ENCODE assay signal across 8 cellular contexts in the genomic region with DNA sequence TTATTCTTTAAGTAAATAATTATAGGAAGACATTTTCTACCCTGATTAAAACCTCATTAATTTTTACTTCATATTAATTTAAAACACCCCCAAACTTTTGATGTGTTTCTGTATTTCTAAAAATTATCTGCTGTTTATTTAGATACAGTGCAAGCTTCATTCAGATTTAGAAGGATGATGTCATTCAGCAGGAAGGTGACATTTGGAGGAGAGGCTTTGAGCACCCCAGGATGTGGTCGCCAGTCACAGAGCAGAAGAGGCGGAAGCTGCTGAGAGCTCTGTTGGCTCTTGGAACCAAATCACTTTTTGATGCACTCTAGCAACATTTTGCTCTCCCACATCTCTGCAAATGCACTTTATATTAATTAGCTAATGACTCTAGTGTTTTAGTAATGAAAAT.
DNase-seq lines count a peak whose midpoint lies in the region; ATAC-seq lines count a peak whose summit lies in the region.

No MANE protein-coding gene starts in this region.

- peaks cover 6% of the 10 kb centered on the region for H3K9me3 Mint-ChIP-seq in central memory CD8-positive, alpha-beta T cell

- peak; percentile 81 for ATAC-seq in GM21717 (IDR thresholded peaks at IDR 0.05; ENCODE audit: unreplicated experiment)
- ATAC-seq in central memory CD8-positive, alpha-beta T cell (replicated peaks; ENCODE audit: extremely low read depth, poor library complexity, severe bottlenecking), result peak; percentile 82

- H3K4me1 Mint-ChIP-seq in central memory CD8-positive, alpha-beta T cell, result no peaks in the 10 kb centered on the region

- H3K27ac Mint-ChIP-seq in central memory CD8-positive, alpha-beta T cell (ENCODE audit: low read depth), result no peak overlapping the region

- intact Hi-C loops in posterior vena cava (cut with DNase I), result no loop called here

- no peak overlapping the region for H3K4me3 Mint-ChIP-seq in central memory CD8-positive, alpha-beta T cell

- H3K27me3 Mint-ChIP-seq in central memory CD8-positive, alpha-beta T cell, result no peaks in the 10 kb centered on the region

- H3K36me3 Mint-ChIP-seq in central memory CD8-positive, alpha-beta T cell (ENCODE audit: insufficient read depth), result no peaks in the 10 kb centered on the region

- DNase-seq in EL (peak; percentile 48), SW480 (ENCODE audit: low spot score) (peak; percentile 50), posterior vena cava (ENCODE audit: low spot score) (no peak), mesenteric fat pad (ENCODE audit: low spot score) (no peak), epidermal melanocyte (ENCODE audit: insufficient read length, low spot score) (no peak), NCI-H345 (lab: John Stamatoyannopoulos, UW) (no peak)
- DNase-seq in central memory CD8-positive, alpha-beta T cell (ENCODE audit: low spot score in 2 of 2), result peak in 1 of 2 donors; percentile 9

Comparison
In these comparisons a context has a peak if more than half of its experiments do, and no peak if none do; other contexts are left out.
1. DNase-seq: peak in EL (single experiment) and SW480 (single experiment); none in posterior vena cava (single experiment), mesenteric fat pad (single experiment), epidermal melanocyte (single experiment) and NCI-H345 (single experiment).